In the genomic region with DNA sequence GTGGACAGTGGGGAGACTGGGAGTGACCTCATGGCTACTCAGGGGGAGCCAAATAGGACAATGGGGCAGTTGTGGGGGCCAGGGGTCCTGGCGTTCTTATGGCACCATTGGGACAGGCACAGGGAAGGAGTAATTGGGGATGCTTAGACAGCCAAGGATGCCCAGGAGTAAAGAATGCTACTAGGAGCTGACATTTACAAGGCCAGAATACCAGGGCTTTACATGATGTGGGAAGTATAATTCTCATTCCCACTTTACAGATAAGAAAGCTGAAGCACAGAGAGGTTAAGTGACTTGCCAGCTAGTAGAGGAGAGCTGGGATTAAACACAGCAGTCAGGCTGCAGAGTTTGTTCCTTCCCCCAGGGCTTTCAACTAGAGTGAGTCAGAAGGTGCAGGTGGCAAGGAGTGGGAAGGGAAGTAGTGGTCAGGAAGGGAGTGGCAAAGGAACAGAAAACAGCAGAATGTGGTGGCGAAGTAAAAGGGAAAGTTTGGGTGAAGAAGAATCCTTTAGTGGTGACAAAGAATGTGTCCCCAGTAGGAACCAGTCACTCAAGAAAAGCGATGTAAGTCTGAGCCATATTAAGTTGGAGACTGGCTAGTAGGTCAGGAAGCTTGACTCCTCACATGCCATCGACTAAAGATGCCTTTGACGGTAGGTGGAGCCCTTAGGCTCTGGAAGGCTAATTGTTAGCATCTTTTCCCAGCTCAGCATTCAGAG, we compare ENCODE assay signal across 9 cellular contexts. TPM values are rescaled to one million over a fixed set of nuclear protein-coding genes. Genes with fewer than 3 reads are reported as not detected.
DNase-seq lines count a peak whose midpoint lies in the region; ATAC-seq and TF ChIP-seq lines count a peak whose summit lies in the region.
"Had no signal": no experiment of that assay in that cellular context is flagged by ENCODE, and none has a peak within 500 bp of the region (broad histone marks: within the 10 kb centered on the region; RNA-seq: fewer than 3 reads in every experiment).

No MANE protein-coding gene starts in this region.

- intact Hi-C loops in uterus (cut with DNase I; ENCODE audit: low total_unique reads), result no loop called here

- no peaks in the 10 kb centered on the region for H3K27me3 ChIP-seq in lung (ENCODE audit: control insufficient read depth, insufficient read depth)
- H3K27me3 ChIP-seq in uterus, result no peaks in the 10 kb centered on the region

- TF ChIP-seq POLR2A in uterus (IDR thresholded peaks at IDR 0.05), result no peak

- no peak overlapping the region for H3K27ac ChIP-seq in lung (ENCODE audit: low read depth in 1 of 2, low read length in 1 of 2)
- H3K27ac ChIP-seq in uterus, result peak overlapping the region in 1 of 2 donors; percentile 45

- 29 to 46% methylated on average over 5 of the region's 5 CpGs for WGBS in lung, 2 donors

- H3K9me3 ChIP-seq in lung (ENCODE audit: control insufficient read depth in 2 of 2, insufficient read depth in 1 of 2, low read length in 1 of 2) (no peaks in the 10 kb centered on the region), uterus (no peaks in the 10 kb centered on the region)

- H3K4me1 ChIP-seq in lung (ENCODE audit: control insufficient read depth in 2 of 2, insufficient read depth in 2 of 2, low read length in 2 of 2), result no peaks in the 10 kb centered on the region
- no peaks in the 10 kb centered on the region for H3K4me1 ChIP-seq in uterus

- TF ChIP-seq CTCF in astrocyte of the spinal cord (IDR thresholded peaks at IDR 0.05; ENCODE audit: low read depth, low read length) (peak; percentile 27), lung (IDR thresholded peaks at IDR 0.05; ENCODE audit: control extremely low read depth, extremely low read depth) (no peak), uterus (IDR thresholded peaks at IDR 0.05) (no peak)

- peak; percentile 37 for ATAC-seq in lung (ENCODE audit: insufficient read depth, low FRiP score)
- ATAC-seq in GM18861 (IDR thresholded peaks at IDR 0.05; ENCODE audit: unreplicated experiment), result no peak
- no peak for ATAC-seq in GM19397 (IDR thresholded peaks at IDR 0.05; ENCODE audit: unreplicated experiment)

- in situ Hi-C loops in astrocyte of the spinal cord (cut with HindIII; ENCODE audit: low sequenced_read_pairs), result no loop called here

- DNase-seq in NCI-H2196 (lab: John Stamatoyannopoulos, UW; ENCODE audit: unreplicated experiment) (peak; percentile 8), NCI-H2196 treated with DMSO at 0.1 percent for 48 hours (lab: John Stamatoyannopoulos, UW; ENCODE audit: unreplicated experiment) (no peak), M059J (ENCODE audit: low read depth) (peak; percentile 81), astrocyte of the spinal cord (ENCODE audit: low read depth, low spot score) (peak; percentile 1), lung (ENCODE audit: low spot score) (no peak), uterus (no peak)

- no peak overlapping the region for H3K4me3 ChIP-seq in astrocyte of the spinal cord (ENCODE audit: low read depth, low read length)
- no peak overlapping the region for H3K4me3 ChIP-seq in lung
- no peak overlapping the region for H3K4me3 ChIP-seq in uterus

- H3K36me3 ChIP-seq in lung (ENCODE audit: control insufficient read depth in 2 of 2, insufficient read depth in 2 of 2, low read length in 2 of 2) (peaks cover 0 to 3% of the 10 kb centered on the region in 2 donors), uterus (no peaks in the 10 kb centered on the region)

RNA-seq across cellular contexts. Expression of a gene that starts 32.8 kb away (rescaled TPM):
- 0.49 and 0.64 TPM in 2 replicates for total RNA-seq in M059J (2014; rRNA removed; shearing (Covaris generic))
- total RNA-seq in lung, result 10 to 100 TPM; 16.6 to 18.1 TPM
- polyA plus RNA-seq in lung, result 10 to 100 TPM; 17.1 to 34.8 TPM
- 10 to 100 TPM in 3 of 4 donors, 1 to 10 TPM in 1; 8.5 to 21.1 (median 14.5) TPM for total RNA-seq in uterus
- total RNA-seq: B cell had no signal

Comparison
In these comparisons a context has a peak if more than half of its experiments do, and no peak if none do; other contexts are left out.
1. DNase-seq: peak in NCI-H2196 (single experiment), M059J (single experiment) and astrocyte of the spinal cord (single experiment); none in NCI-H2196 treated with DMSO at 0.1 percent for 48 hours (single experiment), lung (single experiment) and uterus (0 of 2).